In the genomic region with DNA sequence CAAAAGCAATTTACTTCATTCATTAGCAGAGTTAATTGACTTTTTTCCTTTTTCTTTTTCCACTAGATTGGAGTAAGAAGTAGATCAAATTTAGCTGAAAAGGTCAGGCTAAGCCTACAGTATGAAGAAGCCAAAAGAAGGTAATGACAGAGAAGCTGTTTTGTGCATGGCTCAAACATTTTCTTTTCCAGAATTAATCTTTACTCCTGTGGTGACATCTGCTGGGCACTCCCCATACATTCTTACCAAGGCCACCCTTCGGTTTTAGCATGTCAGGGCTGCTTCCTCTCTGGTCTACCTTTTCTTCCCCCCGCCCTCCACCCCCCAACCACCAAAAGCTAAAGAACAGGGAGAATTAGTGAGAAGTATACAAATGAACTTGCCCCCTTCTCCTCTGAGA, we compare ENCODE assay signal across 8 cellular contexts.
DNase-seq lines count a peak whose midpoint lies in the region; ATAC-seq lines count a peak whose summit lies in the region.

No MANE protein-coding gene starts in this region.

- H3K36me3 Mint-ChIP-seq in naive thymus-derived CD8-positive, alpha-beta T cell = peaks cover 0 to 25% (median 0%) of the 10 kb centered on the region in 3 donors

- H3K4me3 Mint-ChIP-seq in naive thymus-derived CD8-positive, alpha-beta T cell = no peak overlapping the region

- H3K27me3 Mint-ChIP-seq in naive thymus-derived CD8-positive, alpha-beta T cell = no peaks in the 10 kb centered on the region

- peak; percentile 21 for DNase-seq in DMS53 treated with DMSO at 0.1 percent for 48 hours (lab: John Stamatoyannopoulos, UW; ENCODE audit: unreplicated experiment)
- peak; percentile 18 for DNase-seq in NCI-H345 (lab: John Stamatoyannopoulos, UW)
- DNase-seq in dermis blood vessel endothelial cell = peak; percentile 70
- peak in 3 of 10 donors; percentile 3 to 9 (median 4) for DNase-seq in naive thymus-derived CD8-positive, alpha-beta T cell
- no peak for DNase-seq in AG08396 (ENCODE audit: low spot score)

- ATAC-seq in GM21619 (IDR thresholded peaks at IDR 0.05; ENCODE audit: unreplicated experiment) = peak; percentile 56
- ATAC-seq in naive thymus-derived CD8-positive, alpha-beta T cell = peak; percentile 37 to 42
- no peak for ATAC-seq in GM21717 (IDR thresholded peaks at IDR 0.05; ENCODE audit: unreplicated experiment)
- no peak for ATAC-seq in GM19397 (IDR thresholded peaks at IDR 0.05; ENCODE audit: unreplicated experiment)

- H3K9me3 Mint-ChIP-seq in naive thymus-derived CD8-positive, alpha-beta T cell = no peaks in the 10 kb centered on the region

- no peak overlapping the region for H3K27ac Mint-ChIP-seq in naive thymus-derived CD8-positive, alpha-beta T cell

- no peaks in the 10 kb centered on the region for H3K4me1 Mint-ChIP-seq in naive thymus-derived CD8-positive, alpha-beta T cell

- POLR2A ChIA-PET in naive thymus-derived CD8-positive, alpha-beta T cell (lab: Charles Lee) = no interaction called here

Comparison
In these comparisons a context has a peak if more than half of its experiments do, and no peak if none do; other contexts are left out.
1. ATAC-seq: peak in GM21619 (single experiment) and naive thymus-derived CD8-positive, alpha-beta T cell (2 of 2); none in GM21717 (single experiment) and GM19397 (single experiment).